ENCODE assay signal across 8 cellular contexts in genomic region chr20:38961530-38962043, GRCh38. TPM values are rescaled to one million over a fixed set of nuclear protein-coding genes. Genes with fewer than 3 reads are reported as not detected.
DNase-seq lines count a peak whose midpoint lies in the region; ATAC-seq and TF ChIP-seq lines count a peak whose summit lies in the region.

No MANE protein-coding gene starts in this region.

- no peaks in the 10 kb centered on the region for H3K36me3 ChIP-seq in BE2C
- H3K36me3 ChIP-seq in iPS-20b (ENCODE audit: insufficient read depth, low read depth, low read length) = peaks cover 20% of the 10 kb centered on the region; the same call in 1 of the 2 replicates

- intact Hi-C loops in activated T-helper 1 cell treated with anti-CD3 and anti-CD28 coated beads, Interleukin-12 subunit alpha, Interleukin-12 subunit beta, Interleukin-2, Interleukin-4 antibody, amounts not matched to agents 30 ng/mL and 10 ng/mL and 1 ng/mL, durations not matched to agents 14 hours and 24 hours and 36 hours (cut with micrococcal nuclease) = loop anchor here (1.0 kb wide), 6 partner anchors 35 to 315 kb away; partner anchors contain the start of genes ACTR5 and FAM83D

- H3K4me3 Mint-ChIP-seq in IgD-negative memory B cell = peak overlapping the region; percentile 92 to 99 (median 96)
- H3K4me3 Mint-ChIP-seq in activated T-helper 1 cell treated with anti-CD3 and anti-CD28 coated beads, Interleukin-12 subunit alpha, Interleukin-12 subunit beta, Interleukin-2, Interleukin-4 antibody, amounts not matched to agents 30 ng/mL and 10 ng/mL and 1 ng/mL, durations not matched to agents 14 hours and 24 hours and 36 hours = peak overlapping the region; percentile 98

- TF ChIP-seq CTCF in BE2C (IDR thresholded peaks at IDR 0.05; ENCODE audit: low read depth, low read length) = no peak

- peak overlapping the region; percentile 99 for H3K27ac ChIP-seq in iPS-20b (ENCODE audit: low read length)

- H3K9me3 ChIP-seq in BE2C = no peaks in the 10 kb centered on the region
- H3K9me3 ChIP-seq in iPS-20b (ENCODE audit: insufficient read depth, low read depth, low read length) = no peaks in the 10 kb centered on the region

- no peak for DNase-seq in BE2C
- no peak for DNase-seq in activated T-helper 1 cell treated with anti-CD3 and anti-CD28 coated beads, Interleukin-12 subunit alpha, Interleukin-12 subunit beta, Interleukin-2, Interleukin-4 antibody, amounts not matched to agents 30 ng/mL and 10 ng/mL and 1 ng/mL, durations not matched to agents 14 hours and 24 hours and 36 hours (ENCODE audit: low spot score)
- peak; percentile 31 for DNase-seq in stimulated activated CD4-positive, alpha-beta T cell treated with anti-CD3 and anti-CD28 coated beads, Interleukin-4, amount 100 ng/mL, for 1 hour
- no peak for DNase-seq in NCI-H2081 treated with DMSO at 0.1 percent for 48 hours (lab: John Stamatoyannopoulos, UW)

- no peaks in the 10 kb centered on the region for H3K27me3 Mint-ChIP-seq in IgD-negative memory B cell
- no peaks in the 10 kb centered on the region for H3K27me3 Mint-ChIP-seq in activated T-helper 1 cell treated with anti-CD3 and anti-CD28 coated beads, Interleukin-12 subunit alpha, Interleukin-12 subunit beta, Interleukin-2, Interleukin-4 antibody, amounts not matched to agents 30 ng/mL and 10 ng/mL and 1 ng/mL, durations not matched to agents 14 hours and 24 hours and 36 hours (ENCODE audit: insufficient read depth)

- H3K4me3 ChIP-seq in BE2C (ENCODE audit: low read depth, low read length) = peak overlapping the region; percentile 89
- H3K4me3 ChIP-seq in iPS-20b (ENCODE audit: low read length) = peak overlapping the region; percentile 96

- no peak for ATAC-seq in HG03196 (IDR thresholded peaks at IDR 0.05; ENCODE audit: unreplicated experiment)
- ATAC-seq in HG02885 (IDR thresholded peaks at IDR 0.05; ENCODE audit: poor library complexity, unreplicated experiment) = no peak

- H3K4me1 ChIP-seq in BE2C (no peaks in the 10 kb centered on the region), iPS-20b (ENCODE audit: insufficient read depth, low read length) (peaks cover 9% of the 10 kb centered on the region; the same call in 1 of the 2 replicates)

- no peaks in the 10 kb centered on the region for H3K27me3 ChIP-seq in BE2C
- H3K27me3 ChIP-seq in iPS-20b (ENCODE audit: insufficient read depth, low read length) = no peaks in the 10 kb centered on the region

- H3K9me3 Mint-ChIP-seq in IgD-negative memory B cell = no peaks in the 10 kb centered on the region
- H3K9me3 Mint-ChIP-seq in activated T-helper 1 cell treated with anti-CD3 and anti-CD28 coated beads, Interleukin-12 subunit alpha, Interleukin-12 subunit beta, Interleukin-2, Interleukin-4 antibody, amounts not matched to agents 30 ng/mL and 10 ng/mL and 1 ng/mL, durations not matched to agents 14 hours and 24 hours and 36 hours = no peaks in the 10 kb centered on the region

- H3K27ac Mint-ChIP-seq in IgD-negative memory B cell = peak overlapping the region; percentile 89 to 98 (median 97)
- peak overlapping the region; percentile 94 for H3K27ac Mint-ChIP-seq in activated T-helper 1 cell treated with anti-CD3 and anti-CD28 coated beads, Interleukin-12 subunit alpha, Interleukin-12 subunit beta, Interleukin-2, Interleukin-4 antibody, amounts not matched to agents 30 ng/mL and 10 ng/mL and 1 ng/mL, durations not matched to agents 14 hours and 24 hours and 36 hours

- H3K4me1 Mint-ChIP-seq in IgD-negative memory B cell = peaks cover 14% of the 10 kb centered on the region in 3 donors
- H3K4me1 Mint-ChIP-seq in activated T-helper 1 cell treated with anti-CD3 and anti-CD28 coated beads, Interleukin-12 subunit alpha, Interleukin-12 subunit beta, Interleukin-2, Interleukin-4 antibody, amounts not matched to agents 30 ng/mL and 10 ng/mL and 1 ng/mL, durations not matched to agents 14 hours and 24 hours and 36 hours (ENCODE audit: low read depth) = peaks cover 35% of the 10 kb centered on the region

- no peaks in the 10 kb centered on the region for H3K36me3 Mint-ChIP-seq in IgD-negative memory B cell
- H3K36me3 Mint-ChIP-seq in activated T-helper 1 cell treated with anti-CD3 and anti-CD28 coated beads, Interleukin-12 subunit alpha, Interleukin-12 subunit beta, Interleukin-2, Interleukin-4 antibody, amounts not matched to agents 30 ng/mL and 10 ng/mL and 1 ng/mL, durations not matched to agents 14 hours and 24 hours and 36 hours (ENCODE audit: low read depth) = peaks cover 11% of the 10 kb centered on the region

- H3K9ac ChIP-seq in iPS-20b (ENCODE audit: low read depth, low read length) = peak overlapping the region; percentile 99

RNA-seq across cellular contexts. Expression of gene DHX35, which starts 0.6 kb away (rescaled TPM):
- 10.5 TPM for polyA plus RNA-seq in BE2C (2012; ENCODE audit: insufficient read depth, insufficient read length, low read depth)
- polyA plus RNA-seq in IgD-negative memory B cell = 5.9 TPM
- total RNA-seq in activated T-helper 1 cell treated with anti-CD3 and anti-CD28 coated beads, Interleukin-12 subunit alpha, Interleukin-12 subunit beta, Interleukin-2, Interleukin-4 antibody, amounts not matched to agents 30 ng/mL and 10 ng/mL and 1 ng/mL, durations not matched to agents 14 hours and 24 hours and 36 hours = 17.2 and 17.3 TPM in 2 replicates

RNA-seq across cellular contexts. Expression of gene FAM83D, which starts 35.4 kb away (rescaled TPM):
- 14.6 TPM for polyA plus RNA-seq in BE2C (2012; ENCODE audit: insufficient read depth, insufficient read length, low read depth)
- 0.75 TPM for polyA plus RNA-seq in IgD-negative memory B cell
- total RNA-seq in activated T-helper 1 cell treated with anti-CD3 and anti-CD28 coated beads, Interleukin-12 subunit alpha, Interleukin-12 subunit beta, Interleukin-2, Interleukin-4 antibody, amounts not matched to agents 30 ng/mL and 10 ng/mL and 1 ng/mL, durations not matched to agents 14 hours and 24 hours and 36 hours = 11.0 and 12.4 TPM in 2 replicates
